In genomic region chr1:154937051-154937987, GRCh38 we compare ENCODE assay signal across 8 cellular contexts. TPM values are rescaled to one million over a fixed set of nuclear protein-coding genes. Genes with fewer than 3 reads are reported as not detected.
DNase-seq lines count a peak whose midpoint lies in the region; ATAC-seq and TF ChIP-seq lines count a peak whose summit lies in the region.

No MANE protein-coding gene starts in this region.

- H3K4me1 ChIP-seq in right atrium auricular region (peaks cover 0 to 55% of the 10 kb centered on the region in 2 donors), vagina (peaks cover 61% of the 10 kb centered on the region)

- H3K9me3 ChIP-seq in right atrium auricular region (no peaks in the 10 kb centered on the region), vagina (no peaks in the 10 kb centered on the region)

- TF ChIP-seq POLR2A in vagina (IDR thresholded peaks at IDR 0.05): peak; percentile 26 to 75

- ATAC-seq in HG02798 (IDR thresholded peaks at IDR 0.05; ENCODE audit: poor library complexity, unreplicated experiment): peak; percentile 70

- in situ Hi-C loops in GM13976 (cut with MboI; ENCODE audit: low sequenced_read_pairs, unreplicated experiment): no loop called here

- H3K27me3 ChIP-seq in right atrium auricular region (no peaks in the 10 kb centered on the region), vagina (no peaks in the 10 kb centered on the region)

- H3K36me3 ChIP-seq in right atrium auricular region (no peaks in the 10 kb centered on the region), vagina (no peaks in the 10 kb centered on the region)

- intact Hi-C loops in vagina (cut with DNase I): loop anchor here (5.0 kb wide), 1 partner anchor 125 kb away; the partner anchor contains the start of gene EFNA4

- DNase-seq in GM13976 (ENCODE audit: low spot score) (peak; percentile 87), NCI-H1417 treated with DMSO at 0.1 percent for 48 hours (lab: John Stamatoyannopoulos, UW) (peak; percentile 96), SW 1271 (lab: John Stamatoyannopoulos, UW) (peak; percentile 53 to 84), amniotic stem cell (lab: John Stamatoyannopoulos, UW) (peak; percentile 85), right atrium auricular region (ENCODE audit: low spot score) (peak; percentile 92), pulmonary artery endothelial cell (ENCODE audit: low read depth, low spot score) (peak; percentile 86), vagina (ENCODE audit: extremely low spot score in 2 of 2) (peak in 1 of 2 donors; percentile 96)

- H3K4me3 ChIP-seq in right atrium auricular region (peak overlapping the region; percentile 55 to 66), vagina (peak overlapping the region; percentile 56 to 87)

- TF ChIP-seq CTCF in GM13976 (IDR thresholded peaks at IDR 0.05; ENCODE audit: borderline replicate concordance, control extremely low read depth, extremely low read depth, insufficient read depth, missing control alignments) (peak; percentile 10), right atrium auricular region (IDR thresholded peaks at IDR 0.05) (peak in 1 of 2 donors; percentile 29), vagina (IDR thresholded peaks at IDR 0.05) (peak in 1 of 3 experiments; percentile 31)

- H3K27ac ChIP-seq in right atrium auricular region (peak overlapping the region; percentile 97), vagina (peak overlapping the region; percentile 99)

RNA-seq across cellular contexts. Expression of gene PMVK, which starts 0.8 kb away (rescaled TPM):
- total RNA-seq in right atrium auricular region: 10 to 100 TPM; 15.7 to 21.2 TPM
- 13.9 and 17.6 TPM in 2 replicates for total RNA-seq in pulmonary artery endothelial cell
- total RNA-seq in vagina: 20.6 TPM

RNA-seq across cellular contexts. Expression of gene PBXIP1, which starts 18.6 kb away (rescaled TPM):
- 100 to 1,000 TPM in 1 of 2 donors, 10 to 100 TPM in 1; 81.4 to 101 TPM for total RNA-seq in right atrium auricular region
- 78.0 and 94.9 TPM in 2 replicates for total RNA-seq in pulmonary artery endothelial cell
- total RNA-seq in vagina: 56.5 TPM

RNA-seq across cellular contexts. Expression of gene PYGO2, which starts 24.3 kb away (rescaled TPM):
- total RNA-seq in right atrium auricular region (10 to 100 TPM; 13.9 to 18.4 TPM), pulmonary artery endothelial cell (6.3 and 7.2 TPM in 2 replicates), vagina (19.2 TPM)

RNA-seq across cellular contexts. Expression of gene SHC1, which starts 33.2 kb away (rescaled TPM):
- 10 to 100 TPM; 69.5 to 80.5 TPM for total RNA-seq in right atrium auricular region
- 186 and 321 TPM in 2 replicates for total RNA-seq in pulmonary artery endothelial cell
- total RNA-seq in vagina: 110 TPM

RNA-seq across cellular contexts. Expression of gene CKS1B, which starts 37.2 kb away (rescaled TPM):
- total RNA-seq in right atrium auricular region (10 to 100 TPM; 20.0 to 23.8 TPM), pulmonary artery endothelial cell (78.0 and 143 TPM in 2 replicates), vagina (30.4 TPM)
